ENCODE assay signal across 27 cellular contexts in the genomic region with DNA sequence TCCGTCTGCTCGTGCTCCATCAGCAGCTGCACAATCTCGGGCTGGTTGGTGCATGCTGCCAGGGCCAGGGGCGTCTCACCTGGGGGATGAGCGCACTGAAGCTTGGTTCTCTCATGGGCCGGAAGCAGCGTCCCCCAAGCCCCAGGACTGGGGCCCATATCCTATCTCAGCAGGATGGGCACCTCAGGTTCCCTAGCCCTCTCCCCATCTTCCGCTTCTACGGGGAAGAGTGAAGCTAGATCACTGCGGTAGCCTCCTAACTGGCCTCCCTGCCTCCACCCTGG. TPM values are rescaled to one million over a fixed set of nuclear protein-coding genes. Genes with fewer than 3 reads are reported as not detected.
"Had no signal": no experiment of that assay in that cellular context is flagged by ENCODE, and none has a peak within 500 bp of the region (broad histone marks: within the 10 kb centered on the region; RNA-seq: fewer than 3 reads in every experiment).

No MANE protein-coding gene starts in this region.

- H3K4me3 Mint-ChIP-seq: activated CD4-positive, alpha-beta memory T cell treated with anti-CD3 and anti-CD28 coated beads for 36 hours; activated CD4-positive, alpha-beta T cell treated with anti-CD3 and anti-CD28 coated beads for 36 hours; activated naive CD4-positive, alpha-beta T cell treated with anti-CD3 and anti-CD28 coated beads for 36 hours; activated naive CD8-positive, alpha-beta T cell treated with anti-CD3 and anti-CD28 coated beads, Interleukin-2, amount 10 ng/mL, durations not matched to agents 7 days and 5 days; activated T-cell treated with anti-CD3 and anti-CD28 coated beads, Interleukin-2, amount 50 U/mL, for 72 hours; dendritic cell treated with granulocyte-macrophage colony-stimulating factor and Interleukin-4, amounts not matched to agents 40 ng/mL and 50 ng/mL, for 4 days; mesothelial cell of epicardium; naive thymus-derived CD8-positive, alpha-beta T cell; stimulated activated effector memory CD8-positive, alpha-beta T cell treated with anti-CD3 and anti-CD28 coated beads, Interleukin-12 subunit alpha, Interleukin-12 subunit beta, amount 100 ng/mL, for 72 hours; stimulated activated naive CD8-positive, alpha-beta T cell treated with anti-CD3 and anti-CD28 coated beads, Interleukin-15, amount 100 ng/mL, for 72 hours; type B pancreatic cell; WTC11 had no signal

- H3K27me3 Mint-ChIP-seq: stimulated activated naive CD8-positive, alpha-beta T cell treated with anti-CD3 and anti-CD28 coated beads, Interleukin-15, amount 100 ng/mL, for 72 hours had no signal

- DNase-seq: activated CD4-positive, alpha-beta memory T cell treated with anti-CD3 and anti-CD28 coated beads for 36 hours; activated CD4-positive, alpha-beta T cell treated with anti-CD3 and anti-CD28 coated beads for 36 hours; activated effector memory CD4-positive, alpha-beta T cell treated with Interleukin-2 at 50 U/mL for 16 hours; activated naive CD4-positive, alpha-beta T cell treated with anti-CD3 and anti-CD28 coated beads for 36 hours; activated naive CD8-positive, alpha-beta T cell treated with anti-CD3 and anti-CD28 coated beads, Interleukin-2, amount 10 ng/mL, durations not matched to agents 7 days and 5 days; activated T-cell treated with anti-CD3 and anti-CD28 coated beads, Interleukin-2, amount 50 U/mL, for 72 hours; amniotic stem cell; effector memory CD4-positive, alpha-beta T cell; foreskin melanocyte; naive thymus-derived CD8-positive, alpha-beta T cell; small intestine; stimulated activated CD4-positive, alpha-beta T cell treated with anti-CD3 and anti-CD28 coated beads, Interleukin-2, amount 100 ng/mL, for 24 hours; stimulated activated naive CD8-positive, alpha-beta T cell treated with anti-CD3 and anti-CD28 coated beads, Interleukin-15, amount 100 ng/mL, for 72 hours; T-helper 1 cell; T1000; testis had no signal

- H3K36me3 ChIP-seq: SJSA1 had no signal

- H3K27ac Mint-ChIP-seq: activated CD4-positive, alpha-beta memory T cell treated with anti-CD3 and anti-CD28 coated beads for 36 hours; activated CD4-positive, alpha-beta T cell treated with anti-CD3 and anti-CD28 coated beads for 36 hours; activated naive CD4-positive, alpha-beta T cell treated with anti-CD3 and anti-CD28 coated beads for 36 hours; activated naive CD8-positive, alpha-beta T cell treated with anti-CD3 and anti-CD28 coated beads, Interleukin-2, amount 10 ng/mL, durations not matched to agents 7 days and 5 days; activated T-cell treated with anti-CD3 and anti-CD28 coated beads, Interleukin-2, amount 50 U/mL, for 72 hours; dendritic cell treated with granulocyte-macrophage colony-stimulating factor and Interleukin-4, amounts not matched to agents 40 ng/mL and 50 ng/mL, for 4 days; mesothelial cell of epicardium; stimulated activated effector memory CD8-positive, alpha-beta T cell treated with anti-CD3 and anti-CD28 coated beads, Interleukin-12 subunit alpha, Interleukin-12 subunit beta, amount 100 ng/mL, for 72 hours; type B pancreatic cell; WTC11 had no signal

- ATAC-seq: activated CD4-positive, alpha-beta T cell treated with anti-CD3 and anti-CD28 coated beads for 36 hours; activated T-cell treated with anti-CD3 and anti-CD28 coated beads, Interleukin-2, amount 50 U/mL, for 72 hours; esophagus mucosa; naive thymus-derived CD8-positive, alpha-beta T cell; sciatic nerve; stimulated activated effector memory CD8-positive, alpha-beta T cell treated with anti-CD3 and anti-CD28 coated beads, Interleukin-12 subunit alpha, Interleukin-12 subunit beta, amount 100 ng/mL, for 72 hours; stimulated activated naive CD8-positive, alpha-beta T cell treated with anti-CD3 and anti-CD28 coated beads, Interleukin-15, amount 100 ng/mL, for 72 hours; WTC11 had no signal

- H3K27me3 ChIP-seq: SJSA1, testis had no signal

- H3K27ac ChIP-seq: parathyroid adenoma, SJSA1 had no signal

- H3K9me3 ChIP-seq: SJSA1, testis had no signal

- H3K4me3 ChIP-seq: lung, SJSA1, testis had no signal

- H3K9me3 Mint-ChIP-seq: activated CD4-positive, alpha-beta memory T cell treated with anti-CD3 and anti-CD28 coated beads for 36 hours; activated naive CD4-positive, alpha-beta T cell treated with anti-CD3 and anti-CD28 coated beads for 36 hours; activated naive CD8-positive, alpha-beta T cell treated with anti-CD3 and anti-CD28 coated beads, Interleukin-2, amount 10 ng/mL, durations not matched to agents 7 days and 5 days; activated T-cell treated with anti-CD3 and anti-CD28 coated beads, Interleukin-2, amount 50 U/mL, for 72 hours; dendritic cell treated with granulocyte-macrophage colony-stimulating factor and Interleukin-4, amounts not matched to agents 40 ng/mL and 50 ng/mL, for 4 days; mesothelial cell of epicardium; naive thymus-derived CD8-positive, alpha-beta T cell; stimulated activated effector memory CD8-positive, alpha-beta T cell treated with anti-CD3 and anti-CD28 coated beads, Interleukin-12 subunit alpha, Interleukin-12 subunit beta, amount 100 ng/mL, for 72 hours; stimulated activated naive CD8-positive, alpha-beta T cell treated with anti-CD3 and anti-CD28 coated beads, Interleukin-15, amount 100 ng/mL, for 72 hours; type B pancreatic cell; WTC11 had no signal

- H3K36me3 Mint-ChIP-seq: activated CD4-positive, alpha-beta memory T cell treated with anti-CD3 and anti-CD28 coated beads for 36 hours; activated naive CD8-positive, alpha-beta T cell treated with anti-CD3 and anti-CD28 coated beads, Interleukin-2, amount 10 ng/mL, durations not matched to agents 7 days and 5 days; mesothelial cell of epicardium; naive thymus-derived CD8-positive, alpha-beta T cell; stimulated activated effector memory CD8-positive, alpha-beta T cell treated with anti-CD3 and anti-CD28 coated beads, Interleukin-12 subunit alpha, Interleukin-12 subunit beta, amount 100 ng/mL, for 72 hours; type B pancreatic cell; WTC11 had no signal

RNA-seq across cellular contexts. Expression of a gene that starts 24.8 kb away (rescaled TPM):
- total RNA-seq: SJSA1 had no signal

RNA-seq across cellular contexts. Expression of a gene that starts 57.0 kb away (rescaled TPM):
- total RNA-seq: activated CD4-positive, alpha-beta memory T cell treated with anti-CD3 and anti-CD28 coated beads for 36 hours; activated CD4-positive, alpha-beta T cell treated with anti-CD3 and anti-CD28 coated beads for 36 hours; activated naive CD8-positive, alpha-beta T cell treated with anti-CD3 and anti-CD28 coated beads, Interleukin-2, amount 10 ng/mL, durations not matched to agents 7 days and 5 days; chondrocyte; mesothelial cell of epicardium; naive thymus-derived CD8-positive, alpha-beta T cell had no signal
